Comparison of ENCODE assay signal across 18 cellular contexts in the genomic region with DNA sequence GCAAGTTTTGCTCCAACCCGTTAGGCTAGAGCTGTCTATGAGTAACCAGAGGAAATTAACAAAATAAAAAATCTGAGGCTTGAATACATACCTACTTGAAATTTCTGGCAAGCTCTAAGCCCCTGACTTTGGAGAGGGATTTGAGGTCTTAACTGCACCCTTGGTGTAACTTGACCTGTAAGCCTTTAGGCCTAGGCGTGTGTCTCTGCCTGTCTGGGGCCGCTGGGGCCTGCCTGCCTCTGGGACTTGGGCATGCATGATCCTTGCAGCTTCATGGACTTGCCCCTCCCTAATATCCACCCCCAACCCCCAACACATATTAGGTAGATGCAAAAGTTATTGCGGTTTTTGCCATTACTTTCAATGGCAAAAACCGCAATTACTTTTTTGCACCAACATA. TPM values are rescaled to one million over a fixed set of nuclear protein-coding genes. Genes with fewer than 3 reads are reported as not detected.
DNase-seq lines count a peak whose midpoint lies in the region; TF ChIP-seq lines count a peak whose summit lies in the region.
"Had no signal": no experiment of that assay in that cellular context is flagged by ENCODE, and none has a peak within 500 bp of the region (broad histone marks: within the 10 kb centered on the region; RNA-seq: fewer than 3 reads in every experiment).

No MANE protein-coding gene starts in this region.

- DNase-seq in NCI-H82 (lab: John Stamatoyannopoulos, UW) (peak; percentile 52), NCI-H82 treated with DMSO at 0.1 percent for 48 hours (lab: John Stamatoyannopoulos, UW; ENCODE audit: unreplicated experiment) (no peak), epithelial cell of esophagus (ENCODE audit: low read depth) (peak; percentile 73), fibroblast of villous mesenchyme (ENCODE audit: low read depth) (peak; percentile 36), T-helper 2 cell (no peak), NCI-H187 (lab: John Stamatoyannopoulos, UW) (no peak), amniotic stem cell (lab: John Stamatoyannopoulos, UW) (no peak)
- no peak for DNase-seq in stimulated activated CD8-positive, alpha-beta memory T cell treated with anti-CD3 and anti-CD28 coated beads, Interleukin-4, amount 100 ng/mL, for 48 hours
- DNase-seq: 8988T; CD4-positive, alpha-beta memory T cell; DMS153; DMS79; GDM1; GOT3; H7 had no signal

- TF ChIP-seq CTCF in epithelial cell of esophagus (IDR thresholded peaks at IDR 0.05; ENCODE audit: insufficient read depth, low read depth, low read length, missing control alignments) = no peak
- no peak for TF ChIP-seq CTCF in fibroblast of villous mesenchyme (IDR thresholded peaks at IDR 0.05; ENCODE audit: insufficient read depth, low read depth, low read length)

- H3K4me3 ChIP-seq in epithelial cell of esophagus (ENCODE audit: low read length) (no peak overlapping the region), fibroblast of villous mesenchyme (ENCODE audit: low read depth, low read length) (no peak overlapping the region)
- H3K4me3 ChIP-seq: BLaER1 had no signal

RNA-seq across cellular contexts. Expression of gene CDC42EP4, which starts 3.7 kb away (rescaled TPM):
- 36.4 and 54.8 TPM in 2 replicates for total RNA-seq in fibroblast of villous mesenchyme

RNA-seq across cellular contexts. Expression of gene CPSF4L, which starts 53.8 kb away (rescaled TPM):
- not detected in 2 replicates for total RNA-seq in fibroblast of villous mesenchyme
- total RNA-seq: A673; CD4-positive, alpha-beta memory T cell; Daoy; H7 had no signal

Comparison
In these comparisons a context has a peak if more than half of its experiments do, and no peak if none do; other contexts are left out.
1. DNase-seq: peak in NCI-H82 (single experiment), epithelial cell of esophagus (single experiment) and fibroblast of villous mesenchyme (single experiment); none in NCI-H82 treated with DMSO at 0.1 percent for 48 hours (single experiment), T-helper 2 cell (0 of 5), NCI-H187 (0 of 2), amniotic stem cell (single experiment) and stimulated activated CD8-positive, alpha-beta memory T cell treated with anti-CD3 and anti-CD28 coated beads, Interleukin-4, amount 100 ng/mL, for 48 hours (single experiment).